Comparison of ENCODE assay signal across 8 cellular contexts in the genomic region with DNA sequence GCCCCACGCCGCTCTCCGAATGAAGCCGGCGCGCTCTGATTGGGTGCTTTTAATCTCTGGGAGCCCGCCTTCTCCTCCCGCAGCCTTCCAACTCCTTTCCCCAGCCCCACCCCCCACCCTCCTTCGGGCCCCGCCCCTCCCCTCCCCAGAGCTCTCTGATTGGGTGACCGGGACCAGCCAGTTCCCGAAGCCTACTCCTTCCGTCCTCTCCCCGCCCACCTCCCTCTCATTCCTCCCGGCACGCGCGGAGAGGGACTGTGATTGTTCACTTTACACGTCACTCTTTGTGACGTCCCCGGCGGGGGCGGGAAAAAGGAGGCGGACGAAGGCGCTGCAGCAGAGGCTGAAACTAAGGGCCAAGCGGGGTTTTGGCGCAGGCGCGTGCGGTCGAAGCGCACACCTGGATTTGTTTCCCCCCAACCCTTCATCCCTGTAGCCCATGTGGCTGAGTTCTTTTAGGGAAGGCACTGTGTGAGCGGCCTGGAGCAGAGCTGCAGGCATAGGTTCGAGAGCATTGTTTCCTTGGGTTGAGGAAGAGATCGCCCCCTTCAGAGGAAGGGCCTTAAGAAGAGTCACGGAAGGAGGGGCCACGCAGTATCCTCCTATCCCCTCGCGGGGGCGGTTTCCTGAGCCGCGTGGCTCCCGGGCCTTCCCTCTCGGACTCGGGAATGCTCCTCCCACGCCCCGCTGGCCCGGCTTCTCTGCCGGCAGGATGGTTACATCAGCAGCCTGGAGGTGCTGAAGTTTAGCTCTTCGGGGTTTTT. TPM values are rescaled to one million over a fixed set of nuclear protein-coding genes. Genes with fewer than 3 reads are reported as not detected.
DNase-seq lines count a peak whose midpoint lies in the region; ATAC-seq, FAIRE-seq and TF ChIP-seq lines count a peak whose summit lies in the region.

A gene (minus strand): TSS at position 21 of the 764 bp plus-strand sequence. CDS start 361 bp downstream, outside the sequence.

- POLR2A ChIA-PET in CD4-positive, alpha-beta memory T cell (lab: Charles Lee; ENCODE audit: partially characterized antibody) = interaction anchor here (0.7 to 4.7 kb wide), 10 partner anchors 8 to 319 kb away, joined by 3 to 106 read pairs (median 20); a partner anchor contains a TSS
- POLR2A ChIA-PET in HepG2 (lab: Yijun Ruan, JAX) = interaction anchor here (0.6 to 1.9 kb wide), 18 partner anchors 9 to 319 kb away, joined by 3 to 8 read pairs (median 4); a partner anchor contains a TSS

- no TSS peak for BruUV-seq in HepG2 (replicated peaks; lab: Mats Ljungman, UMichigan)

- peaks cover 27% of the 10 kb centered on the region for H4K20me1 ChIP-seq in HepG2 (ENCODE audit: insufficient read depth, low read length)

- peak; percentile 77 for ATAC-seq in GM19438 (IDR thresholded peaks at IDR 0.05; ENCODE audit: low read depth, unreplicated experiment)
- peak; percentile 76 for ATAC-seq in HG03575 (IDR thresholded peaks at IDR 0.05; ENCODE audit: extremely low read depth, insufficient number of reproducible peaks, low FRiP score, unreplicated experiment)
- peak; percentile 84 for ATAC-seq in HepG2

- peak within 1 kb of the TSS; percentile 65 for H2AFZ ChIP-seq in HepG2 (ENCODE audit: low read length)

- peak within 1 kb of the TSS; percentile 89 for H3K4me2 ChIP-seq in HepG2 (ENCODE audit: low read depth, low read length)

- peak within 1 kb of the TSS; percentile 95 to 98 (median 97) for H3K4me3 Mint-ChIP-seq in CD4-positive, alpha-beta memory T cell

- DNase-seq in CD4-positive, alpha-beta memory T cell = peak; percentile 98 to 99 (median 99)
- DNase-seq in NCI-H82 (lab: John Stamatoyannopoulos, UW) = peak; percentile 99
- DNase-seq in activated CD4-positive, alpha-beta T cell treated with anti-CD3 and anti-CD28 coated beads, Interleukin-2, amount 50 U/mL, for 48 hours = peak; percentile 99
- DNase-seq in dermis microvascular lymphatic vessel endothelial cell (ENCODE audit: low read depth in 2 of 2) = peak; percentile 97 to 99
- DNase-seq in HepG2 (ENCODE audit: low spot score) = peak; percentile 97
- peak; percentile 99 for DNase-seq in stimulated activated CD4-positive, alpha-beta T cell treated with anti-CD3 and anti-CD28 coated beads, Interleukin-4, amount 100 ng/mL, for 1 hour

- H3K79me2 ChIP-seq in HepG2 (ENCODE audit: insufficient read depth, low read length) = peaks cover 40% of the 10 kb centered on the region

- H3K4me3 ChIP-seq in CD4-positive, alpha-beta memory T cell (ENCODE audit: low read length in 2 of 2) = peak within 1 kb of the TSS; percentile 76 to 94
- peak within 1 kb of the TSS; percentile 75 to 99 (median 90) for H3K4me3 ChIP-seq in HepG2 (replicated peaks in 1 of 3; ENCODE audit: insufficient read depth in 1 of 3, low read depth in 2 of 3, low read length in 3 of 3)

- H3K36me3 ChIP-seq in CD4-positive, alpha-beta memory T cell (ENCODE audit: insufficient read depth, low read length) = no peaks in the 10 kb centered on the region
- no peaks in the 10 kb centered on the region for H3K36me3 ChIP-seq in HepG2 (replicated peaks in 1 of 2; ENCODE audit: control insufficient read depth in 1 of 2, insufficient read depth in 2 of 2, low read length in 2 of 2)

- H3K4me1 ChIP-seq in CD4-positive, alpha-beta memory T cell (ENCODE audit: insufficient read depth, low read length) = peaks cover 24% of the 10 kb centered on the region
- H3K4me1 ChIP-seq in HepG2 (ENCODE audit: insufficient read depth, low read length) = peaks cover 21% of the 10 kb centered on the region

- H3K27ac ChIP-seq in CD4-positive, alpha-beta memory T cell (ENCODE audit: low read depth, low read length) = peak within 1 kb of the TSS; percentile 77
- H3K27ac ChIP-seq in HepG2 (ENCODE audit: extremely low read length, insufficient read depth, low read length) = peak within 1 kb of the TSS; percentile 97

- CTCF ChIA-PET in CD4-positive, alpha-beta memory T cell (lab: Charles Lee; ENCODE audit: partially characterized antibody) = interaction anchor here (0.9 to 4.3 kb wide), 8 partner anchors 17 to 319 kb away, joined by 3 to 30 read pairs (median 4); a partner anchor contains a TSS
- CTCF ChIA-PET in HepG2 (lab: Yijun Ruan, JAX; ENCODE audit: low intra/inter-chr PET ratio, low total read pairs) = no interaction called here

- TF ChIP-seq RAD21 in HepG2 (CRISPR knock-in tag; IDR thresholded peaks at IDR 0.05) = no peak; the same call in 1 of the 2 replicates

- intact Hi-C loops in CD4-positive, alpha-beta memory T cell (cut with micrococcal nuclease) = loop anchor here (1.0 to 10.0 kb wide), 8 partner anchors 46 to 1703 kb away; a partner anchor contains a TSS
- intact Hi-C loops in HepG2 (cut with micrococcal nuclease; ENCODE audit: unreplicated experiment) = loop anchor here (1.0 to 5.0 kb wide), 2 partner anchors 81 to 184 kb away; no protein-coding TSS in a partner anchor

- peak; percentile 56; the same call in 1 of the 2 replicates for TF ChIP-seq CTCF in HepG2 (CRISPR knock-in tag; IDR thresholded peaks at IDR 0.05)

- H3K9ac ChIP-seq in HepG2 (ENCODE audit: insufficient read depth, low read depth, low read length) = peak within 1 kb of the TSS; percentile 97

- no peaks in the 10 kb centered on the region for H3K27me3 ChIP-seq in CD4-positive, alpha-beta memory T cell (ENCODE audit: insufficient read depth, low read length)
- H3K27me3 ChIP-seq in HepG2 (ENCODE audit: control insufficient read depth in 1 of 2, insufficient read depth in 2 of 2, low read length in 2 of 2) = no peaks in the 10 kb centered on the region

- 1% methylated on average over 47 of the region's 51 CpGs for WGBS in HepG2 (ENCODE audit: low lambda C conversion rate)

- in situ Hi-C loops in HepG2 (cut with HindIII; ENCODE audit: extremely low pct_ligation_motif_present, low pct_unique_long_range_greater_than_20kb) = no loop called here

- H3K36me3 Mint-ChIP-seq in CD4-positive, alpha-beta memory T cell = peaks cover 0 to 14% of the 10 kb centered on the region in 2 donors

- peak; percentile 91 to 93 for TF ChIP-seq POLR2A in HepG2 (IDR thresholded peaks at IDR 0.05; ENCODE audit: insufficient read depth in 1 of 2, low read depth in 2 of 2, low read length in 2 of 2)

- H3K4me1 Mint-ChIP-seq in CD4-positive, alpha-beta memory T cell = peaks cover 20 to 39% (median 27%) of the 10 kb centered on the region in 4 donors

- no peaks in the 10 kb centered on the region for H3K27me3 Mint-ChIP-seq in CD4-positive, alpha-beta memory T cell

- no peaks in the 10 kb centered on the region for H3K9me3 ChIP-seq in CD4-positive, alpha-beta memory T cell (ENCODE audit: control insufficient read depth in 1 of 2, low read length in 2 of 2)
- H3K9me3 ChIP-seq in HepG2 (ENCODE audit: low read length) = no peaks in the 10 kb centered on the region

- TF ChIP-seq EP300 in HepG2 (IDR thresholded peaks at IDR 0.05; ENCODE audit: low read depth in 2 of 2, low read length in 2 of 2) = no peak
- TF ChIP-seq EP300 in HepG2 (CRISPR knock-in tag; IDR thresholded peaks at IDR 0.05; ENCODE audit: borderline replicate concordance) = peak; percentile 32; the same call in 1 of the 2 replicates

- H3K27ac Mint-ChIP-seq in CD4-positive, alpha-beta memory T cell = peak within 1 kb of the TSS; percentile 95 to 99 (median 98)

- FAIRE-seq in HepG2 (lab: Jason Lieb, UNC) = peak; percentile 42

- H3K9me3 Mint-ChIP-seq in CD4-positive, alpha-beta memory T cell = no peaks in the 10 kb centered on the region

TF ChIP-seq in HepG2, 621 proteins besides CTCF, POLR2A, EP300 and RAD21 (continues in another document):
- no peak for TF ChIP-seq HMG20B (CRISPR knock-in tag; conservative IDR thresholded peaks at IDR 0.05)
- 0 out of 2 replicates have a peak, but pooled peaks have one; percentile 36 for TF ChIP-seq ZNF317 (CRISPR knock-in tag; IDR thresholded peaks at IDR 0.05)
- TF ChIP-seq HMGA1 (CRISPR knock-in tag; conservative IDR thresholded peaks at IDR 0.05) = no peak
- TF ChIP-seq ZNF138 (CRISPR knock-in tag; IDR thresholded peaks at IDR 0.05; ENCODE audit: low read depth) = no peak
- 0 out of 2 replicates have a peak, but pooled peaks have one; percentile 67 for TF ChIP-seq MIXL1 (CRISPR knock-in tag; IDR thresholded peaks at IDR 0.05)

RNA-seq across cellular contexts. Expression of the gene that starts here (rescaled TPM):
- total RNA-seq in CD4-positive, alpha-beta memory T cell = 10 to 100 TPM; 60.9 to 64.8 TPM
- polyA plus RNA-seq in CD4-positive, alpha-beta memory T cell = 10 to 100 TPM in 1 of 2 donors, 1 to 10 TPM in 1; 3.5 to 10.5 TPM
- total RNA-seq in dermis microvascular lymphatic vessel endothelial cell (29.0 and 30.2 TPM in 2 replicates), HepG2 (2016; rRNA removed; fragmentation: Illumina TruSeq; extraction: Trizol) (36.4 and 36.7 TPM in 2 replicates)
- 5.1 and 5.6 TPM in 2 replicates for total RNA-seq in HepG2 (2016; cell fraction: cytosol; rRNA removed; fragmentation: Illumina TruSeq; extraction: Trizol; ENCODE audit: low read depth)
- 36.6 and 39.9 TPM in 2 replicates for total RNA-seq in HepG2 (2016; cell fraction: insoluble cytoplasmic fraction; rRNA removed; fragmentation: Illumina TruSeq; extraction: Trizol)
- total RNA-seq in HepG2 (2016; cell fraction: membrane; rRNA removed; fragmentation: Illumina TruSeq; extraction: Trizol) = 25.8 and 26.4 TPM in 2 replicates
- 46.3 and 52.7 TPM in 2 replicates for total RNA-seq in HepG2 (2016; cell fraction: nucleus; rRNA removed; fragmentation: Illumina TruSeq; extraction: Trizol)
- 32.2 and 34.8 TPM in 2 replicates for polyA plus RNA-seq in HepG2 (2011; rRNA removed)
- polyA plus RNA-seq in HepG2 (2011; cell fraction: cytosol; rRNA removed) = 15.5 and 20.6 TPM in 2 replicates
- polyA plus RNA-seq in HepG2 (2011; cell fraction: nucleus; rRNA removed) = 13.8 and 16.8 TPM in 2 replicates
- 33.3 and 34.4 TPM in 2 replicates for polyA plus RNA-seq in HepG2 (2012)
- polyA plus RNA-seq in HepG2 (2016; cell fraction: cytosol; fragmentation: Illumina TruSeq; extraction: Trizol; ENCODE audit: low read depth) = 1.6 and 1.7 TPM in 2 replicates
- 31.2 and 31.8 TPM in 2 replicates for polyA plus RNA-seq in HepG2 (2016; cell fraction: insoluble cytoplasmic fraction; fragmentation: Illumina TruSeq; extraction: Trizol; ENCODE audit: low read depth)
- 10.0 and 11.0 TPM in 2 replicates for polyA plus RNA-seq in HepG2 (2016; cell fraction: membrane; fragmentation: Illumina TruSeq; extraction: Trizol; ENCODE audit: low read depth)
- polyA plus RNA-seq in HepG2 (2016; cell fraction: nucleus; fragmentation: Illumina TruSeq; extraction: Trizol; ENCODE audit: insufficient read depth, low read depth) = 22.4 and 22.7 TPM in 2 replicates
- 25.7 and 38.6 TPM in 2 replicates for polyA minus RNA-seq in HepG2 (2011; rRNA and poly(A)+ RNA removed; ENCODE audit: low replicate concordance)
- 28.8 and 32.2 TPM in 2 replicates for polyA minus RNA-seq in HepG2 (2011; cell fraction: cytosol; rRNA and poly(A)+ RNA removed)
- polyA minus RNA-seq in HepG2 (2011; cell fraction: nucleus; rRNA and poly(A)+ RNA removed) = 68.2 and 81.1 TPM in 2 replicates

Comparison
In these comparisons a context has a peak if more than half of its experiments do, and no peak if none do; other contexts are left out.
1. Peak in every context shown above with its lines: DNase-seq, ATAC-seq, H3K4me3 ChIP-seq and H3K27ac ChIP-seq.